ENCODE assay signal across 11 cellular contexts in the genomic region with DNA sequence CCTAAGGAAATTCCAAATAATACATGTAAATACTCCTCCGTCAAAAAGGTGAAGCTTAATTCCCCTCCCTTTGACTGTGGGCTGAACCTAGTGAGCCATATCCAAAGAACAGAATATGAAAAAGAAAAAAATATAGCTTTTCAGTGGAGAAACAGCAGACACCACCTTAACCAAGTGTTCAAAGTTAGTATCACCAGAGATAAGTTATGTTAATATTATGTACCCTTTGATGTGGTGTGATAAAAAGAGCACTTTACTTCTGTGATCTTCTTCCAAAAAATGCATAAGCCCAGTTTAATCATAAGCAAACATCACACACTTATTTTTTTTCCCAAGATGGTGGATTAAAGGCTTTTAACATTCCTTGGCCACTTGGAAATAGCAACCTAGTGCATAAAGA.
"Had no signal": no experiment of that assay in that cellular context is flagged by ENCODE, and none has a peak within 500 bp of the region (broad histone marks: within the 10 kb centered on the region; RNA-seq: fewer than 3 reads in every experiment).

No MANE protein-coding gene starts in this region.

- H3K36me3 ChIP-seq: HAP-1 had no signal

- H3K27ac ChIP-seq: GM23248 had no signal

- H3K4me3 Mint-ChIP-seq: GM23338, H9, HFFc6 had no signal

- H3K4me1 ChIP-seq: HAP-1 had no signal

- H3K27ac Mint-ChIP-seq: GM23338, H9, HFFc6 had no signal

- ATAC-seq: GM23338, HCT116 had no signal

- H3K9me3 ChIP-seq: HAP-1 had no signal

- H3K4me3 ChIP-seq: GM23248, GM23338, HAP-1 had no signal

- DNase-seq: GM23248, GOT3, H7, H9, HCEC 1CT, HFFc6 had no signal

- H3K4me1 Mint-ChIP-seq: GM23338, H9 had no signal

- FAIRE-seq: H1, H54 had no signal
